Comparison of ENCODE assay signal across 16 cellular contexts in the genomic region with DNA sequence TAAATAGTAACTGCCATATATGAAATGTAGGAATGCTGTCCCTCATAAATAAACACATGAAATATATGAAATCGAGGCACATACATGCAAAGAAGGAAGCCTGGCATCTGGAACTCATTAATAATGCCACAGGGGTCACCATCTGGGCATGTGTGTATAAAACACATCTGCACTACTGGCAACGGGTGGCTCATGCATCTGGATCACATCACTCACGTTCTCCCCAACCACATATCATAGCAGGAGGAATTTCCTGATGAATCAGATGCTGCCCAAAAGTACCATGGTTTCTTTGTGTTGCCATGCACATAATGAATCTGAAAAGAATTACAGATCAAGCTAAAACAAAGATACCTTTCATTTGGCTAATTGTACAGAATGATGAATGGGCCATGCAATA. TPM values are rescaled to one million over a fixed set of nuclear protein-coding genes. Genes with fewer than 3 reads are reported as not detected.
A peak's percentile ranks its signal among the peaks of the same experiment; 100 is the strongest.
DNase-seq lines count a peak whose midpoint lies in the region; ATAC-seq and TF ChIP-seq lines count a peak whose summit lies in the region.
"Had no signal": no experiment of that assay in that cellular context is flagged by ENCODE, and none has a peak within 500 bp of the region (broad histone marks: within the 10 kb centered on the region; RNA-seq: fewer than 3 reads in every experiment).

No MANE protein-coding gene starts in this region.

- no peaks in the 10 kb centered on the region for H3K27me3 ChIP-seq in left ventricle myocardium inferior (ENCODE audit: low read depth)
- H3K27me3 ChIP-seq: esophagus muscularis mucosa, ovary had no signal

- no peak for TF ChIP-seq CTCF in fibroblast of mammary gland (conservative IDR thresholded peaks at IDR 0.05; ENCODE audit: control insufficient read depth, insufficient read depth, low read depth, low read length)
- TF ChIP-seq CTCF in type B pancreatic cell (conservative IDR thresholded peaks at IDR 0.05), result no peak
- no peak for TF ChIP-seq CTCF in left ventricle myocardium inferior (IDR thresholded peaks at IDR 0.05; ENCODE audit: borderline replicate concordance)

- H3K27me3 Mint-ChIP-seq in type B pancreatic cell, result no peaks in the 10 kb centered on the region
- H3K27me3 Mint-ChIP-seq: activated naive CD8-positive, alpha-beta T cell treated with anti-CD3 and anti-CD28 coated beads for 36 hours had no signal

- peak; percentile 36 for DNase-seq in DMS 273 (lab: John Stamatoyannopoulos, UW; ENCODE audit: unreplicated experiment)
- no peak for DNase-seq in DMS 273 treated with DMSO at 0.1 percent for 48 hours (lab: John Stamatoyannopoulos, UW)
- DNase-seq in SK-MEL-5 (ENCODE audit: low read depth, low spot score), result peak; percentile 93
- DNase-seq in fibroblast of mammary gland (ENCODE audit: low read depth), result peak; percentile 97
- no peak for DNase-seq in type B pancreatic cell (ENCODE audit: extremely low spot score, unreplicated experiment)
- DNase-seq in left ventricle myocardium inferior, result no peak
- no peak for DNase-seq in erythroblast (lab: John Stamatoyannopoulos, UW)
- DNase-seq: activated CD4-positive, alpha-beta memory T cell treated with anti-CD3 and anti-CD28 coated beads, Interleukin-2, amount 10 ng/mL, durations not matched to agents 7 days and 5 days; activated naive CD8-positive, alpha-beta T cell treated with anti-CD3 and anti-CD28 coated beads for 36 hours; ovary had no signal

- no peaks in the 10 kb centered on the region for H3K36me3 ChIP-seq in left ventricle myocardium inferior
- H3K36me3 ChIP-seq: esophagus muscularis mucosa, ovary, thoracic aorta had no signal

- ATAC-seq in HG02798 (IDR thresholded peaks at IDR 0.05; ENCODE audit: poor library complexity, unreplicated experiment), result no peak
- ATAC-seq: left lobe of liver had no signal

- no peaks in the 10 kb centered on the region for H3K36me3 Mint-ChIP-seq in type B pancreatic cell
- H3K36me3 Mint-ChIP-seq: activated naive CD8-positive, alpha-beta T cell treated with anti-CD3 and anti-CD28 coated beads for 36 hours had no signal

- H3K9me3 ChIP-seq in left ventricle myocardium inferior (replicated peaks), result no peaks in the 10 kb centered on the region
- H3K9me3 ChIP-seq: esophagus muscularis mucosa, ovary, thoracic aorta had no signal

- H3K4me1 Mint-ChIP-seq in type B pancreatic cell (ENCODE audit: unreplicated experiment), result peaks cover 11% of the 10 kb centered on the region

- H3K4me3 ChIP-seq in fibroblast of mammary gland (ENCODE audit: control insufficient read depth, low read depth, low read length) (no peak overlapping the region), left ventricle myocardium inferior (no peak overlapping the region)
- H3K4me3 ChIP-seq: esophagus muscularis mucosa, ovary, thoracic aorta had no signal

- H3K4me1 ChIP-seq in left ventricle myocardium inferior, result no peaks in the 10 kb centered on the region
- H3K4me1 ChIP-seq: esophagus muscularis mucosa had no signal

- H3K4me3 Mint-ChIP-seq in type B pancreatic cell, result peak overlapping the region; percentile 32
- H3K4me3 Mint-ChIP-seq: activated CD4-positive, alpha-beta memory T cell treated with anti-CD3 and anti-CD28 coated beads, Interleukin-2, amount 10 ng/mL, durations not matched to agents 7 days and 5 days; activated naive CD8-positive, alpha-beta T cell treated with anti-CD3 and anti-CD28 coated beads for 36 hours had no signal

- H3K27ac Mint-ChIP-seq in type B pancreatic cell, result peak overlapping the region; percentile 13
- H3K27ac Mint-ChIP-seq: activated CD4-positive, alpha-beta memory T cell treated with anti-CD3 and anti-CD28 coated beads, Interleukin-2, amount 10 ng/mL, durations not matched to agents 7 days and 5 days; activated naive CD8-positive, alpha-beta T cell treated with anti-CD3 and anti-CD28 coated beads for 36 hours had no signal

- no peak for TF ChIP-seq POLR2A in erythroblast (IDR thresholded peaks at IDR 0.05; ENCODE audit: low read length)

- intact Hi-C loops in left ventricle myocardium inferior (cut with micrococcal nuclease), result no loop called here

- peaks cover 5% of the 10 kb centered on the region for H3K9me3 Mint-ChIP-seq in type B pancreatic cell
- H3K9me3 Mint-ChIP-seq: activated CD4-positive, alpha-beta memory T cell treated with anti-CD3 and anti-CD28 coated beads, Interleukin-2, amount 10 ng/mL, durations not matched to agents 7 days and 5 days; activated naive CD8-positive, alpha-beta T cell treated with anti-CD3 and anti-CD28 coated beads for 36 hours had no signal

- H3K27ac ChIP-seq in left ventricle myocardium inferior (replicated peaks), result no peak overlapping the region
- H3K27ac ChIP-seq: 22Rv1, esophagus muscularis mucosa, ovary, thoracic aorta had no signal

- in situ Hi-C loops in SK-MEL-5 (cut with HindIII; ENCODE audit: low pct_unique_long_range_greater_than_20kb, low sequenced_read_pairs), result no loop called here

RNA-seq across cellular contexts. Expression of gene RNF175, which starts 28.6 kb away (rescaled TPM):
- 0.83 and 0.90 TPM in 2 replicates for total RNA-seq in SK-MEL-5 (2014; rRNA removed; shearing (Covaris generic))
- polyA plus RNA-seq in SK-MEL-5 (2015; cell fraction: cytosol; rRNA removed), result 0.20 and 1.2 TPM in 2 replicates
- polyA plus RNA-seq in SK-MEL-5 (2015; cell fraction: nucleus; rRNA removed), result 0.18 and 0.39 TPM in 2 replicates
- total RNA-seq in type B pancreatic cell (ENCODE audit: low replicate concordance) (0.38 and 11.3 TPM in 2 replicates), left ventricle myocardium inferior (0.71 TPM)
- total RNA-seq: activated CD4-positive, alpha-beta memory T cell treated with anti-CD3 and anti-CD28 coated beads, Interleukin-2, amount 10 ng/mL, durations not matched to agents 7 days and 5 days; activated naive CD8-positive, alpha-beta T cell treated with anti-CD3 and anti-CD28 coated beads for 36 hours; left lobe of liver; ovary; thoracic aorta had no signal

RNA-seq across cellular contexts. Expression of gene TLR2, which starts 47.2 kb away (rescaled TPM):
- total RNA-seq in SK-MEL-5 (2014; rRNA removed; shearing (Covaris generic)), result 0.05 TPM in 1 of 2 replicates, not detected in the other
- polyA plus RNA-seq in SK-MEL-5 (2015; cell fraction: cytosol; rRNA removed), result 0.44 TPM in 1 of 2 replicates, not detected in the other
- not detected in 2 replicates for polyA plus RNA-seq in SK-MEL-5 (2015; cell fraction: nucleus; rRNA removed)
- total RNA-seq in type B pancreatic cell (ENCODE audit: low replicate concordance), result 0.74 and 1.2 TPM in 2 replicates
- total RNA-seq in left ventricle myocardium inferior, result 2.8 TPM

RNA-seq across cellular contexts. Expression of gene SFRP2, which starts 57.6 kb away (rescaled TPM):
- total RNA-seq in SK-MEL-5 (2014; rRNA removed; shearing (Covaris generic)), result not detected in 2 replicates
- not detected in 2 replicates for polyA plus RNA-seq in SK-MEL-5 (2015; cell fraction: cytosol; rRNA removed)
- not detected in 2 replicates for polyA plus RNA-seq in SK-MEL-5 (2015; cell fraction: nucleus; rRNA removed)
- total RNA-seq in type B pancreatic cell (ENCODE audit: low replicate concordance) (5.9 and 31.9 TPM in 2 replicates), left ventricle myocardium inferior (0.14 TPM)
- total RNA-seq: activated CD4-positive, alpha-beta memory T cell treated with anti-CD3 and anti-CD28 coated beads, Interleukin-2, amount 10 ng/mL, durations not matched to agents 7 days and 5 days; MCF 10A had no signal

Comparison
In these comparisons a context has a peak if more than half of its experiments do, and no peak if none do; other contexts are left out.
1. DNase-seq: peak in DMS 273 (single experiment), SK-MEL-5 (single experiment) and fibroblast of mammary gland (single experiment); none in DMS 273 treated with DMSO at 0.1 percent for 48 hours (single experiment), type B pancreatic cell (single experiment), left ventricle myocardium inferior (single experiment) and erythroblast (0 of 2).